14 cellular contexts compared by ENCODE assay signal in the genomic region with DNA sequence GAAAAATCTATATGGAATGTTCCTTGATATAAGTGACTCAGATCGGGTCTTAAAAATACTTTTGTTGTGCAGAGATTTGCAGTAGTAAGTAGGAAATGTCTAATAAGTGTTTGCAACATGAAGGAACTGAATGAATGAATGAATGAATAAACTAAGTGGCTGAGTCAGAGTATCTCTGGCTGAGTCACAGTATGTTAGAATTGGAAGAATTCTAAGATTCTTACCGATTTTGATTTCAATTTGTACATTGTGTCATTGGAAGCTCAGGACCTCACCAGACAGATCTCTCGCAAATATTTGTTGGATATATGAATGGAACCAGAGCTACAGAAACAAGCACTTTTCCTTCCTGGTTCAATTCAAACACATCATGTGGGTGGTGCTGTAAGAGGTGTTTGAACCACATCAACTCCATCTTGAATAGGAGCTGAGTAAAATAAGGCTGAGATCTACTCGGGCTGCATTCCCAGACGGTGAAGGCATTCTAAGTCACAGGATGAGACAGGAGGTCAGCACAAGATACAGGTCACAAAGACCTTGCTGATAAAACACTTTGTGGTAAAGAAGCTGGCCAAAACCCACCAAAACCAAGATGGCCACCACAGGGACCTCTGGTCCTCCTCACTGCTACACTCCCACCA.
DNase-seq lines count a peak whose midpoint lies in the region; ATAC-seq and TF ChIP-seq lines count a peak whose summit lies in the region.
"Had no signal": no experiment of that assay in that cellular context is flagged by ENCODE, and none has a peak within 500 bp of the region (broad histone marks: within the 10 kb centered on the region; RNA-seq: fewer than 3 reads in every experiment).

No MANE protein-coding gene starts in this region.

- peaks cover 11 to 13% of the 10 kb centered on the region in 2 experiments; a peak in 3 of 4 replicates for H3K4me1 ChIP-seq in SK-N-SH (ENCODE audit: control insufficient read depth in 1 of 2, insufficient read depth in 2 of 2, low read depth in 1 of 2, low read length in 1 of 2)
- peaks cover 10% of the 10 kb centered on the region for H3K4me1 ChIP-seq in smooth muscle cell (ENCODE audit: low read depth)

- DNase-seq in activated naive CD4-positive, alpha-beta T cell (lab: John Stamatoyannopoulos, UW): no peak
- no peak for DNase-seq in SK-N-SH
- DNase-seq in fibroblast of mammary gland (ENCODE audit: low read depth): peak; percentile 84
- DNase-seq in smooth muscle cell (lab: John Stamatoyannopoulos, UW; ENCODE audit: unreplicated experiment): no peak
- DNase-seq in D341Med (ENCODE audit: low spot score): no peak
- no peak for DNase-seq in effector memory CD8-positive, alpha-beta T cell
- DNase-seq: ACHN; activated CD4-positive, alpha-beta T cell treated with anti-CD3 and anti-CD28 coated beads, Interleukin-2, amount 50 U/mL, for 48 hours; activated naive CD4-positive, alpha-beta T cell treated with anti-CD3 and anti-CD28 coated beads for 36 hours; NCI-H146; retina had no signal

- peak overlapping the region in 1 of 2 experiments; percentile 50; a peak in 2 of 4 replicates for H3K27ac ChIP-seq in SK-N-SH (ENCODE audit: low read depth in 2 of 2, low read length in 1 of 2)
- peak overlapping the region; percentile 84 for H3K27ac ChIP-seq in smooth muscle cell (ENCODE audit: low read depth)

- H3K4me3 ChIP-seq in SK-N-SH (ENCODE audit: low read depth in 2 of 2, low read length in 1 of 2): no peak overlapping the region
- no peak overlapping the region for H3K4me3 ChIP-seq in fibroblast of mammary gland (ENCODE audit: control insufficient read depth, low read depth, low read length)
- H3K4me3 ChIP-seq in smooth muscle cell: no peak overlapping the region
- H3K4me3 ChIP-seq: mucosa of descending colon had no signal

- POLR2A ChIA-PET in SK-N-SH (lab: Yijun Ruan, JAX): no interaction called here

- ATAC-seq in effector memory CD8-positive, alpha-beta T cell (replicated peaks): no peak
- no peak for ATAC-seq in GM18505 (IDR thresholded peaks at IDR 0.05; ENCODE audit: unreplicated experiment)

- no peaks in the 10 kb centered on the region for H3K9me2 ChIP-seq in SK-N-SH

- CTCF ChIA-PET in SK-N-SH (lab: Yijun Ruan, JAX): no interaction called here

- TF ChIP-seq CTCF in SK-N-SH (IDR thresholded peaks at IDR 0.05): no peak
- TF ChIP-seq CTCF in fibroblast of mammary gland (conservative IDR thresholded peaks at IDR 0.05; ENCODE audit: control insufficient read depth, insufficient read depth, low read depth, low read length): no peak
- no peak for TF ChIP-seq CTCF in smooth muscle cell (IDR thresholded peaks at IDR 0.05; ENCODE audit: borderline replicate concordance, insufficient read depth, poor library complexity, severe bottlenecking)

- no peak overlapping the region for H3K4me3 Mint-ChIP-seq in activated naive CD4-positive, alpha-beta T cell treated with anti-CD3 and anti-CD28 coated beads, Interleukin-2, amount 50 U/mL, for 24 hours
- no peak overlapping the region for H3K4me3 Mint-ChIP-seq in effector memory CD8-positive, alpha-beta T cell
- H3K4me3 Mint-ChIP-seq: activated naive CD4-positive, alpha-beta T cell treated with anti-CD3 and anti-CD28 coated beads for 36 hours had no signal

- TF ChIP-seq EP300 in SK-N-SH (IDR thresholded peaks at IDR 0.05; ENCODE audit: borderline replicate concordance in 1 of 2, low read depth in 1 of 2, low read length in 1 of 2): no peak

- H2AFZ ChIP-seq in SK-N-SH (ENCODE audit: low read depth) (no peak overlapping the region), smooth muscle cell (ENCODE audit: low read depth) (no peak overlapping the region)

- WGBS in SK-N-SH (ENCODE audit: low lambda C conversion rate): 58% methylated on average over 5 of the region's 5 CpGs
- WGBS in smooth muscle cell (ENCODE audit: low lambda C conversion rate): 62% methylated on average over 5 of the region's 5 CpGs

- H3K9me3 Mint-ChIP-seq in activated naive CD4-positive, alpha-beta T cell treated with anti-CD3 and anti-CD28 coated beads, Interleukin-2, amount 50 U/mL, for 24 hours: no peaks in the 10 kb centered on the region
- no peaks in the 10 kb centered on the region for H3K9me3 Mint-ChIP-seq in effector memory CD8-positive, alpha-beta T cell
- H3K9me3 Mint-ChIP-seq: activated naive CD4-positive, alpha-beta T cell treated with anti-CD3 and anti-CD28 coated beads for 36 hours had no signal

- H3K4me2 ChIP-seq in SK-N-SH: no peak overlapping the region
- no peak overlapping the region for H3K4me2 ChIP-seq in smooth muscle cell

- H3K4me1 Mint-ChIP-seq in activated naive CD4-positive, alpha-beta T cell treated with anti-CD3 and anti-CD28 coated beads, Interleukin-2, amount 50 U/mL, for 24 hours: peaks cover 79% of the 10 kb centered on the region
- H3K4me1 Mint-ChIP-seq in effector memory CD8-positive, alpha-beta T cell (ENCODE audit: low read depth in 2 of 2): peaks cover 42 to 56% of the 10 kb centered on the region in 2 donors

- H3K27me3 ChIP-seq in SK-N-SH (ENCODE audit: insufficient read depth) (no peaks in the 10 kb centered on the region), smooth muscle cell (ENCODE audit: low read depth) (no peaks in the 10 kb centered on the region)

- no peaks in the 10 kb centered on the region for H3K79me2 ChIP-seq in SK-N-SH (ENCODE audit: insufficient read depth)
- no peaks in the 10 kb centered on the region for H3K79me2 ChIP-seq in smooth muscle cell (ENCODE audit: low read depth)

- TF ChIP-seq POLR2A in GM18505 (IDR thresholded peaks at IDR 0.05; ENCODE audit: borderline replicate concordance, extremely low read depth, insufficient read depth, insufficient read length): no peak

- H3K27me3 Mint-ChIP-seq in activated naive CD4-positive, alpha-beta T cell treated with anti-CD3 and anti-CD28 coated beads, Interleukin-2, amount 50 U/mL, for 24 hours: no peaks in the 10 kb centered on the region
- no peaks in the 10 kb centered on the region for H3K27me3 Mint-ChIP-seq in effector memory CD8-positive, alpha-beta T cell

- H3K9me3 ChIP-seq in SK-N-SH: no peaks in the 10 kb centered on the region
- H3K9me3 ChIP-seq in smooth muscle cell (replicated peaks; ENCODE audit: low read depth): no peaks in the 10 kb centered on the region
- H3K9me3 ChIP-seq: mucosa of descending colon had no signal

- H3K9ac ChIP-seq in SK-N-SH (no peak overlapping the region), smooth muscle cell (ENCODE audit: low read depth) (no peak overlapping the region)

- no peak for TF ChIP-seq RAD21 in SK-N-SH (IDR thresholded peaks at IDR 0.05; ENCODE audit: low read length)

- H3K36me3 ChIP-seq in SK-N-SH (replicated peaks in 1 of 2; ENCODE audit: control insufficient read depth in 1 of 2, insufficient read depth in 2 of 2, low read length in 1 of 2): no peaks in the 10 kb centered on the region
- H3K36me3 ChIP-seq in smooth muscle cell (ENCODE audit: low read depth): no peaks in the 10 kb centered on the region

- peaks cover 7% of the 10 kb centered on the region for H3F3A ChIP-seq in SK-N-SH (replicated peaks; ENCODE audit: insufficient read depth)
- no peaks in the 10 kb centered on the region for H3F3A ChIP-seq in smooth muscle cell (ENCODE audit: low read depth)

- H4K20me1 ChIP-seq in SK-N-SH (ENCODE audit: insufficient read depth) (no peaks in the 10 kb centered on the region), smooth muscle cell (ENCODE audit: low read depth) (no peaks in the 10 kb centered on the region)

- H3K36me3 Mint-ChIP-seq in activated naive CD4-positive, alpha-beta T cell treated with anti-CD3 and anti-CD28 coated beads, Interleukin-2, amount 50 U/mL, for 24 hours: peaks cover 7% of the 10 kb centered on the region
- peaks cover 4% of the 10 kb centered on the region for H3K36me3 Mint-ChIP-seq in effector memory CD8-positive, alpha-beta T cell (ENCODE audit: insufficient read depth)

- H3K27ac Mint-ChIP-seq in activated naive CD4-positive, alpha-beta T cell treated with anti-CD3 and anti-CD28 coated beads, Interleukin-2, amount 50 U/mL, for 24 hours: peak overlapping the region; percentile 36
- H3K27ac Mint-ChIP-seq in effector memory CD8-positive, alpha-beta T cell: peak overlapping the region in 1 of 2 donors; percentile 36

TF ChIP-seq in SK-N-SH, 30 proteins besides CTCF, POLR2A, EP300 and RAD21:
- TF ChIP-seq JUND (IDR thresholded peaks at IDR 0.05) (peak; percentile 51), FOSL2 (IDR thresholded peaks at IDR 0.05; ENCODE audit: borderline replicate concordance, low read depth) (peak; percentile 71), TCF12 (IDR thresholded peaks at IDR 0.05) (peak; percentile 11; the same call in 1 of the 2 replicates), FOXJ3 (CRISPR knock-in tag; IDR thresholded peaks at IDR 0.05) (no peak), RCOR1 (IDR thresholded peaks at IDR 0.05; ENCODE audit: low read length) (no peak)
